In genomic region chr11:208177-208916, GRCh38 we compare ENCODE assay signal across 8 cellular contexts. TPM values are rescaled to one million over a fixed set of nuclear protein-coding genes. Genes with fewer than 3 reads are reported as not detected.
DNase-seq lines count a peak whose midpoint lies in the region; ATAC-seq, FAIRE-seq and TF ChIP-seq lines count a peak whose summit lies in the region.

No MANE protein-coding gene starts in this region.

- H3K9ac ChIP-seq in HepG2 (ENCODE audit: insufficient read depth, low read depth, low read length) = peak overlapping the region; percentile 100

- peak; percentile 30 for ATAC-seq in HG03045 (IDR thresholded peaks at IDR 0.05; ENCODE audit: unreplicated experiment)
- ATAC-seq in HepG2 = peak; percentile 78
- no peak for ATAC-seq in GM19023 (IDR thresholded peaks at IDR 0.05; ENCODE audit: unreplicated experiment)

- POLR2A ChIA-PET in HepG2 (lab: Yijun Ruan, JAX) = interaction anchor here (1.4 to 3.9 kb wide), 3 partner anchors 27 to 298 kb away, joined by 3 to 20 read pairs (median 10); partner anchors contain the start of genes RNH1 and SIRT3

- no peak for DNase-seq in GM12864 (ENCODE audit: low read depth)
- DNase-seq in NCI-H446 treated with DMSO at 0.1 percent for 48 hours (lab: John Stamatoyannopoulos, UW) = peak; percentile 10
- peak; percentile 69 to 73 for DNase-seq in activated CD4-positive, alpha-beta T cell treated with anti-CD3 and anti-CD28 coated beads, Interleukin-2, amount 50 U/mL, for 4 hours
- peak; percentile 82 for DNase-seq in dermis blood vessel endothelial cell
- peak; percentile 55 for DNase-seq in HepG2 (ENCODE audit: low spot score)
- peak; percentile 71 to 79 for DNase-seq in stimulated activated CD4-positive, alpha-beta T cell treated with anti-CD3 and anti-CD28 coated beads, Interleukin-2, amount 100 ng/mL, for 48 hours

- WGBS in HepG2 (ENCODE audit: low lambda C conversion rate) = under 1% methylated on average over 25 of the region's 57 CpGs

- H3K27ac ChIP-seq in HepG2 (ENCODE audit: extremely low read length, insufficient read depth, low read length) = peak overlapping the region; percentile 96

- peaks cover 46% of the 10 kb centered on the region for H3K79me2 ChIP-seq in HepG2 (ENCODE audit: insufficient read depth, low read length)

- no peak for FAIRE-seq in HepG2 (lab: Jason Lieb, UNC)

- TF ChIP-seq EP300 in HepG2 (IDR thresholded peaks at IDR 0.05; ENCODE audit: low read depth in 2 of 2, low read length in 2 of 2) (no peak), HepG2 (CRISPR knock-in tag; IDR thresholded peaks at IDR 0.05; ENCODE audit: borderline replicate concordance) (no peak)

- 0 out of 4 replicates have a peak, but pooled peaks of 1 of the 2 experiments have one; percentile 19 for TF ChIP-seq POLR2A in HepG2 (IDR thresholded peaks at IDR 0.05; ENCODE audit: insufficient read depth in 1 of 2, low read depth in 2 of 2, low read length in 2 of 2)

- BruUV-seq in HepG2 (replicated peaks; lab: Mats Ljungman, UMichigan) = no TSS peak

- peaks cover 7% of the 10 kb centered on the region; the same call in 1 of the 2 replicates for H4K20me1 ChIP-seq in HepG2 (ENCODE audit: insufficient read depth, low read length)

- H3K27me3 ChIP-seq in HepG2 (ENCODE audit: control insufficient read depth in 1 of 2, insufficient read depth in 2 of 2, low read length in 2 of 2) = no peaks in the 10 kb centered on the region; a peak in 1 of 5 replicates

- TF ChIP-seq CTCF in GM12864 (IDR thresholded peaks at IDR 0.05; ENCODE audit: low read depth, low read length, missing control alignments) (no peak), HepG2 (CRISPR knock-in tag; IDR thresholded peaks at IDR 0.05) (no peak)

- intact Hi-C loops in HepG2 (cut with micrococcal nuclease; ENCODE audit: unreplicated experiment) = no loop called here

- peak overlapping the region; percentile 97 for H3K4me2 ChIP-seq in HepG2 (ENCODE audit: low read depth, low read length)

- 0 out of 2 replicates have a peak, but pooled peaks have one; percentile 25 for TF ChIP-seq RAD21 in HepG2 (CRISPR knock-in tag; IDR thresholded peaks at IDR 0.05)

- H2AFZ ChIP-seq in HepG2 (ENCODE audit: low read length) = no peak overlapping the region

- H3K36me3 ChIP-seq in HepG2 (replicated peaks in 1 of 2; ENCODE audit: control insufficient read depth in 1 of 2, insufficient read depth in 2 of 2, low read length in 2 of 2) = peaks cover 31 to 61% of the 10 kb centered on the region in 2 experiments

- peaks cover 36% of the 10 kb centered on the region for H3K4me1 ChIP-seq in HepG2 (ENCODE audit: insufficient read depth, low read length)

- peak overlapping the region; percentile 87 for H3K4me3 ChIP-seq in GM12864 (ENCODE audit: low read depth, low read length)
- H3K4me3 ChIP-seq in HepG2 (replicated peaks in 1 of 3; ENCODE audit: insufficient read depth in 1 of 3, low read depth in 2 of 3, low read length in 3 of 3) = peak overlapping the region; percentile 75 to 90 (median 89)

- in situ Hi-C loops in HepG2 (cut with HindIII; ENCODE audit: extremely low pct_ligation_motif_present, low pct_unique_long_range_greater_than_20kb) = no loop called here

- no peaks in the 10 kb centered on the region for H3K9me3 ChIP-seq in HepG2 (ENCODE audit: low read length)

- CTCF ChIA-PET in HepG2 (lab: Yijun Ruan, JAX; ENCODE audit: low intra/inter-chr PET ratio, low total read pairs) = no interaction called here

RNA-seq across cellular contexts. Expression of gene RIC8A, which starts 0.8 kb away (rescaled TPM):
- 127 and 140 TPM in 2 replicates for total RNA-seq in dermis blood vessel endothelial cell
- total RNA-seq in HepG2 (2016; rRNA removed; fragmentation: Illumina TruSeq; extraction: Trizol) = 62.1 and 65.0 TPM in 2 replicates
- 21.7 and 29.0 TPM in 2 replicates for total RNA-seq in HepG2 (2016; cell fraction: cytosol; rRNA removed; fragmentation: Illumina TruSeq; extraction: Trizol; ENCODE audit: low read depth)
- 55.5 and 60.4 TPM in 2 replicates for total RNA-seq in HepG2 (2016; cell fraction: insoluble cytoplasmic fraction; rRNA removed; fragmentation: Illumina TruSeq; extraction: Trizol)
- total RNA-seq in HepG2 (2016; cell fraction: membrane; rRNA removed; fragmentation: Illumina TruSeq; extraction: Trizol) = 36.9 and 43.2 TPM in 2 replicates
- total RNA-seq in HepG2 (2016; cell fraction: nucleus; rRNA removed; fragmentation: Illumina TruSeq; extraction: Trizol) = 37.1 and 38.2 TPM in 2 replicates
- 63.8 and 84.3 TPM in 2 replicates for polyA plus RNA-seq in HepG2 (2011; rRNA removed)
- polyA plus RNA-seq in HepG2 (2011; cell fraction: cytosol; rRNA removed) = 47.5 and 48.4 TPM in 2 replicates
- 143 and 165 TPM in 2 replicates for polyA plus RNA-seq in HepG2 (2011; cell fraction: nucleus; rRNA removed)
- polyA plus RNA-seq in HepG2 (2012) = 24.6 and 31.6 TPM in 2 replicates
- polyA plus RNA-seq in HepG2 (2016; cell fraction: cytosol; fragmentation: Illumina TruSeq; extraction: Trizol; ENCODE audit: low read depth) = 10.5 and 10.6 TPM in 2 replicates
- 53.7 and 58.5 TPM in 2 replicates for polyA plus RNA-seq in HepG2 (2016; cell fraction: insoluble cytoplasmic fraction; fragmentation: Illumina TruSeq; extraction: Trizol; ENCODE audit: low read depth)
- polyA plus RNA-seq in HepG2 (2016; cell fraction: membrane; fragmentation: Illumina TruSeq; extraction: Trizol; ENCODE audit: low read depth) = 26.8 and 29.3 TPM in 2 replicates
- 68.0 and 76.5 TPM in 2 replicates for polyA plus RNA-seq in HepG2 (2016; cell fraction: nucleus; fragmentation: Illumina TruSeq; extraction: Trizol; ENCODE audit: insufficient read depth, low read depth)
- 155 and 191 TPM in 2 replicates for polyA minus RNA-seq in HepG2 (2011; rRNA and poly(A)+ RNA removed; ENCODE audit: low replicate concordance)
- polyA minus RNA-seq in HepG2 (2011; cell fraction: cytosol; rRNA and poly(A)+ RNA removed) = 24.9 and 36.3 TPM in 2 replicates
- 47.4 and 55.1 TPM in 2 replicates for polyA minus RNA-seq in HepG2 (2011; cell fraction: nucleus; rRNA and poly(A)+ RNA removed)

RNA-seq across cellular contexts. Expression of gene BET1L, which starts 1.1 kb away (rescaled TPM):
- total RNA-seq in dermis blood vessel endothelial cell (13.4 and 17.3 TPM in 2 replicates), HepG2 (2016; rRNA removed; fragmentation: Illumina TruSeq; extraction: Trizol) (26.2 and 27.3 TPM in 2 replicates)
- total RNA-seq in HepG2 (2016; cell fraction: cytosol; rRNA removed; fragmentation: Illumina TruSeq; extraction: Trizol; ENCODE audit: low read depth) = 12.4 and 15.5 TPM in 2 replicates
- total RNA-seq in HepG2 (2016; cell fraction: insoluble cytoplasmic fraction; rRNA removed; fragmentation: Illumina TruSeq; extraction: Trizol) = 25.7 and 25.9 TPM in 2 replicates
- total RNA-seq in HepG2 (2016; cell fraction: membrane; rRNA removed; fragmentation: Illumina TruSeq; extraction: Trizol) = 28.2 and 33.2 TPM in 2 replicates
- 21.6 and 23.3 TPM in 2 replicates for total RNA-seq in HepG2 (2016; cell fraction: nucleus; rRNA removed; fragmentation: Illumina TruSeq; extraction: Trizol)
- 59.6 and 62.3 TPM in 2 replicates for polyA plus RNA-seq in HepG2 (2011; rRNA removed)
- polyA plus RNA-seq in HepG2 (2011; cell fraction: cytosol; rRNA removed) = 56.2 and 64.1 TPM in 2 replicates
- 79.4 and 81.9 TPM in 2 replicates for polyA plus RNA-seq in HepG2 (2011; cell fraction: nucleus; rRNA removed)
- polyA plus RNA-seq in HepG2 (2012) = 26.9 and 27.4 TPM in 2 replicates
- polyA plus RNA-seq in HepG2 (2016; cell fraction: cytosol; fragmentation: Illumina TruSeq; extraction: Trizol; ENCODE audit: low read depth) = 14.0 and 16.4 TPM in 2 replicates
- 36.2 and 45.0 TPM in 2 replicates for polyA plus RNA-seq in HepG2 (2016; cell fraction: insoluble cytoplasmic fraction; fragmentation: Illumina TruSeq; extraction: Trizol; ENCODE audit: low read depth)
- 37.8 and 37.9 TPM in 2 replicates for polyA plus RNA-seq in HepG2 (2016; cell fraction: membrane; fragmentation: Illumina TruSeq; extraction: Trizol; ENCODE audit: low read depth)
- 43.9 and 46.1 TPM in 2 replicates for polyA plus RNA-seq in HepG2 (2016; cell fraction: nucleus; fragmentation: Illumina TruSeq; extraction: Trizol; ENCODE audit: insufficient read depth, low read depth)
- 46.5 and 151 TPM in 2 replicates for polyA minus RNA-seq in HepG2 (2011; rRNA and poly(A)+ RNA removed; ENCODE audit: low replicate concordance)
- 19.7 and 22.1 TPM in 2 replicates for polyA minus RNA-seq in HepG2 (2011; cell fraction: cytosol; rRNA and poly(A)+ RNA removed)
- 61.4 and 63.9 TPM in 2 replicates for polyA minus RNA-seq in HepG2 (2011; cell fraction: nucleus; rRNA and poly(A)+ RNA removed)

RNA-seq across cellular contexts. Expression of gene SCGB1C1, which starts 15.5 kb away (rescaled TPM):
- not detected in 2 replicates for total RNA-seq in dermis blood vessel endothelial cell
- total RNA-seq in HepG2 (2016; rRNA removed; fragmentation: Illumina TruSeq; extraction: Trizol) = not detected in 2 replicates
- total RNA-seq in HepG2 (2016; cell fraction: cytosol; rRNA removed; fragmentation: Illumina TruSeq; extraction: Trizol; ENCODE audit: low read depth) = not detected in 2 replicates
- not detected in 2 replicates for total RNA-seq in HepG2 (2016; cell fraction: insoluble cytoplasmic fraction; rRNA removed; fragmentation: Illumina TruSeq; extraction: Trizol)
- total RNA-seq in HepG2 (2016; cell fraction: membrane; rRNA removed; fragmentation: Illumina TruSeq; extraction: Trizol) = not detected in 2 replicates
- total RNA-seq in HepG2 (2016; cell fraction: nucleus; rRNA removed; fragmentation: Illumina TruSeq; extraction: Trizol) = not detected in 2 replicates
- not detected in 2 replicates for polyA plus RNA-seq in HepG2 (2011; rRNA removed)
- polyA plus RNA-seq in HepG2 (2011; cell fraction: cytosol; rRNA removed) = not detected in 2 replicates
- not detected in 2 replicates for polyA plus RNA-seq in HepG2 (2011; cell fraction: nucleus; rRNA removed)
- not detected in 2 replicates for polyA plus RNA-seq in HepG2 (2012)
- polyA plus RNA-seq in HepG2 (2016; cell fraction: cytosol; fragmentation: Illumina TruSeq; extraction: Trizol; ENCODE audit: low read depth) = not detected in 2 replicates
- not detected in 2 replicates for polyA plus RNA-seq in HepG2 (2016; cell fraction: insoluble cytoplasmic fraction; fragmentation: Illumina TruSeq; extraction: Trizol; ENCODE audit: low read depth)
- not detected in 2 replicates for polyA plus RNA-seq in HepG2 (2016; cell fraction: membrane; fragmentation: Illumina TruSeq; extraction: Trizol; ENCODE audit: low read depth)
- not detected in 2 replicates for polyA plus RNA-seq in HepG2 (2016; cell fraction: nucleus; fragmentation: Illumina TruSeq; extraction: Trizol; ENCODE audit: insufficient read depth, low read depth)
- polyA minus RNA-seq in HepG2 (2011; rRNA and poly(A)+ RNA removed; ENCODE audit: low replicate concordance) = not detected in 2 replicates
- polyA minus RNA-seq in HepG2 (2011; cell fraction: cytosol; rRNA and poly(A)+ RNA removed) = not detected in 2 replicates
- polyA minus RNA-seq in HepG2 (2011; cell fraction: nucleus; rRNA and poly(A)+ RNA removed) = not detected in 2 replicates

RNA-seq across cellular contexts. Expression of gene SIRT3, which starts 27.8 kb away (rescaled TPM):
- 7.1 and 9.0 TPM in 2 replicates for total RNA-seq in dermis blood vessel endothelial cell
- 12.9 and 15.1 TPM in 2 replicates for total RNA-seq in HepG2 (2016; rRNA removed; fragmentation: Illumina TruSeq; extraction: Trizol)
- 4.3 and 4.7 TPM in 2 replicates for total RNA-seq in HepG2 (2016; cell fraction: cytosol; rRNA removed; fragmentation: Illumina TruSeq; extraction: Trizol; ENCODE audit: low read depth)
- total RNA-seq in HepG2 (2016; cell fraction: insoluble cytoplasmic fraction; rRNA removed; fragmentation: Illumina TruSeq; extraction: Trizol) = 12.6 and 15.2 TPM in 2 replicates
- total RNA-seq in HepG2 (2016; cell fraction: membrane; rRNA removed; fragmentation: Illumina TruSeq; extraction: Trizol) = 7.0 and 8.3 TPM in 2 replicates
- total RNA-seq in HepG2 (2016; cell fraction: nucleus; rRNA removed; fragmentation: Illumina TruSeq; extraction: Trizol) = 11.1 and 12.1 TPM in 2 replicates
- 18.2 and 19.0 TPM in 2 replicates for polyA plus RNA-seq in HepG2 (2011; rRNA removed)
- 16.5 and 17.1 TPM in 2 replicates for polyA plus RNA-seq in HepG2 (2011; cell fraction: cytosol; rRNA removed)
- 39.8 and 57.2 TPM in 2 replicates for polyA plus RNA-seq in HepG2 (2011; cell fraction: nucleus; rRNA removed)
- 16.8 and 22.4 TPM in 2 replicates for polyA plus RNA-seq in HepG2 (2012)
- polyA plus RNA-seq in HepG2 (2016; cell fraction: cytosol; fragmentation: Illumina TruSeq; extraction: Trizol; ENCODE audit: low read depth) = 3.1 TPM in 2 replicates
- polyA plus RNA-seq in HepG2 (2016; cell fraction: insoluble cytoplasmic fraction; fragmentation: Illumina TruSeq; extraction: Trizol; ENCODE audit: low read depth) = 15.2 and 18.2 TPM in 2 replicates
- 6.2 and 6.5 TPM in 2 replicates for polyA plus RNA-seq in HepG2 (2016; cell fraction: membrane; fragmentation: Illumina TruSeq; extraction: Trizol; ENCODE audit: low read depth)
- polyA plus RNA-seq in HepG2 (2016; cell fraction: nucleus; fragmentation: Illumina TruSeq; extraction: Trizol; ENCODE audit: insufficient read depth, low read depth) = 43.9 and 44.8 TPM in 2 replicates
- 12.3 and 25.8 TPM in 2 replicates for polyA minus RNA-seq in HepG2 (2011; rRNA and poly(A)+ RNA removed; ENCODE audit: low replicate concordance)
- polyA minus RNA-seq in HepG2 (2011; cell fraction: cytosol; rRNA and poly(A)+ RNA removed) = 6.1 and 7.0 TPM in 2 replicates
- polyA minus RNA-seq in HepG2 (2011; cell fraction: nucleus; rRNA and poly(A)+ RNA removed) = 15.4 and 20.0 TPM in 2 replicates

RNA-seq across cellular contexts. Expression of gene PSMD13, which starts 28.4 kb away (rescaled TPM):
- 160 and 183 TPM in 2 replicates for total RNA-seq in dermis blood vessel endothelial cell
- total RNA-seq in HepG2 (2016; rRNA removed; fragmentation: Illumina TruSeq; extraction: Trizol) = 117 and 172 TPM in 2 replicates
- 23.5 and 27.8 TPM in 2 replicates for total RNA-seq in HepG2 (2016; cell fraction: cytosol; rRNA removed; fragmentation: Illumina TruSeq; extraction: Trizol; ENCODE audit: low read depth)
- total RNA-seq in HepG2 (2016; cell fraction: insoluble cytoplasmic fraction; rRNA removed; fragmentation: Illumina TruSeq; extraction: Trizol) = 119 and 174 TPM in 2 replicates
- 34.7 and 39.6 TPM in 2 replicates for total RNA-seq in HepG2 (2016; cell fraction: membrane; rRNA removed; fragmentation: Illumina TruSeq; extraction: Trizol)
- total RNA-seq in HepG2 (2016; cell fraction: nucleus; rRNA removed; fragmentation: Illumina TruSeq; extraction: Trizol) = 57.8 and 58.4 TPM in 2 replicates
- 78.5 and 83.0 TPM in 2 replicates for polyA plus RNA-seq in HepG2 (2011; rRNA removed)
- polyA plus RNA-seq in HepG2 (2011; cell fraction: cytosol; rRNA removed) = 85.7 and 91.7 TPM in 2 replicates
- 55.6 and 67.0 TPM in 2 replicates for polyA plus RNA-seq in HepG2 (2011; cell fraction: nucleus; rRNA removed)
- 61.4 and 66.9 TPM in 2 replicates for polyA plus RNA-seq in HepG2 (2012)
- 17.8 and 18.9 TPM in 2 replicates for polyA plus RNA-seq in HepG2 (2016; cell fraction: cytosol; fragmentation: Illumina TruSeq; extraction: Trizol; ENCODE audit: low read depth)
- polyA plus RNA-seq in HepG2 (2016; cell fraction: insoluble cytoplasmic fraction; fragmentation: Illumina TruSeq; extraction: Trizol; ENCODE audit: low read depth) = 134 and 147 TPM in 2 replicates
- polyA plus RNA-seq in HepG2 (2016; cell fraction: membrane; fragmentation: Illumina TruSeq; extraction: Trizol; ENCODE audit: low read depth) = 24.1 and 26.8 TPM in 2 replicates
- 102 and 107 TPM in 2 replicates for polyA plus RNA-seq in HepG2 (2016; cell fraction: nucleus; fragmentation: Illumina TruSeq; extraction: Trizol; ENCODE audit: insufficient read depth, low read depth)
- polyA minus RNA-seq in HepG2 (2011; rRNA and poly(A)+ RNA removed; ENCODE audit: low replicate concordance) = 52.2 and 63.9 TPM in 2 replicates
- 23.7 and 24.1 TPM in 2 replicates for polyA minus RNA-seq in HepG2 (2011; cell fraction: cytosol; rRNA and poly(A)+ RNA removed)
- 29.9 and 34.1 TPM in 2 replicates for polyA minus RNA-seq in HepG2 (2011; cell fraction: nucleus; rRNA and poly(A)+ RNA removed)
